ENCODE assay signal across 10 cellular contexts in the genomic region with DNA sequence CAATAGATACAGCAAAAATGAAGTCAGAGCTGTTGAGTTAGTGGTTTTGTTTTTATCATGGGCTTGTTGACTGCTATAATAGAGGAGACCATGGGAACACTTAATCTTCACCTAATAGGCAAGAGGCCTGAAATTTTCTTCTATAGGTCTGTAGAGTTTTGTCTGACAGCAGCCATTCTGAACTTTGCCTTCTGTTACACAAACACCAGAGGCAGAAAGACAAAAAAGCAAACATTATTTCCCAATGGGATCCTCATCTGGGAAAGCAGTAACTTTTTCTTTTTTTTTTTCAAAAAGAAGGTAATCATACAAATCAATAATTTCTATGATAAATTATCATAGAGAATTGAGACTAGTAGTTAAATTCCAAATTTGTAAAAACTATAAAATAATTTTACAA.
"Had no signal": no experiment of that assay in that cellular context is flagged by ENCODE, and none has a peak within 500 bp of the region (broad histone marks: within the 10 kb centered on the region; RNA-seq: fewer than 3 reads in every experiment).

No MANE protein-coding gene starts in this region.

- H3K4me1 ChIP-seq: HAP-1 had no signal

- H2AFZ ChIP-seq: GM23248 had no signal

- FAIRE-seq: K562 had no signal

- H3K27ac ChIP-seq: GM23248, HL-60 had no signal

- H3K4me3 ChIP-seq: GM23248, HAP-1, K562 had no signal

- H3K4me3 Mint-ChIP-seq: HFFc6 had no signal

- H3K27ac Mint-ChIP-seq: HFFc6 had no signal

- H3K9ac ChIP-seq: GM23248 had no signal

- ATAC-seq: HCT116, K562 had no signal

- H3K9me3 ChIP-seq: HAP-1 had no signal

- H3K36me3 ChIP-seq: HAP-1 had no signal

- DNase-seq: GM23248, GOT3, H7, HFFc6, IMR-90, KG1 had no signal
